In the genomic region with DNA sequence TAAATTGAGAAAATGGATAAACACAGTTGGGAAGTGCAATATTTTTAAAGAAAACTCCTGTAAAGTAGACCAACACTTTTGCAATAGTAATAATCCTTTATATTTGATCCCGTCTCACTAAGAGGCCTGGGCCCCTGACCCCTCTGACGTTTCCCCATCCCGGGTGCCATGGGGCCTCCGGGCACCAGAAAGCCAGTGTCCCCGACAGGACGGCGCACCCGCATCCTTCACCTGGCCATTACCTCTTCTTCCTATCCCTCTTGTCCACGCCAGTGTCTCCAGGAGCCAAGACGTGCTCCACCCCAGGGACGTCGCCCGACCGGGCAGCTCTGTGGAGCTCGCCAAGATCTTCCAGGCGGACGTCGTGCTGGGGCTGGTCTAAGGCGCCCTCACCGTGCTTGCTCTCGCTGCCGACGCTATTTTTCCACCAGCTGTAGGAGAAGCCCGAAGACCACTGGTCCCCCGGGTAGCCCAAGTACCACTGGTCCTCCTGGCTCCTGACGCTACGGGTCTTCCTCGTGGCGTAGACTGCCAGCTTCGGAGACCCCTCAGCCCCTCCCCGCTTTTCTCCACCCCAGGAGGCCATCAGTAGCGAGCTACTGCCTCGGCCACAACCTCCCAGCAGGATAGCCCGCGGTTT, we compare ENCODE assay signal across 9 cellular contexts. TPM values are rescaled to one million over a fixed set of nuclear protein-coding genes. Genes with fewer than 3 reads are reported as not detected.
DNase-seq lines count a peak whose midpoint lies in the region; ATAC-seq and TF ChIP-seq lines count a peak whose summit lies in the region.
"Not testable (repeated sequence)": the region's sequence is repeated elsewhere in the genome, so short reads cannot be mapped to it uniquely, and the experiment has no call there.
"Had no signal": no experiment of that assay in that cellular context is flagged by ENCODE, and none has a peak within 500 bp of the region (broad histone marks: within the 10 kb centered on the region; RNA-seq: fewer than 3 reads in every experiment).

No MANE protein-coding gene starts in this region.

- not testable (repeated sequence) for TF ChIP-seq CTCF in MM.1S (IDR thresholded peaks at IDR 0.05; ENCODE audit: low read length); coronary artery (IDR thresholded peaks at IDR 0.05); ovary (IDR thresholded peaks at IDR 0.05)

- TF ChIP-seq EP300 in ovary (IDR thresholded peaks at IDR 0.05), result not testable (repeated sequence)

- H3K27ac Mint-ChIP-seq in CD8-positive, alpha-beta memory T cell, result peak overlapping the region; percentile 5 to 97 (median 92)

- POLR2A ChIA-PET in CD8-positive, alpha-beta memory T cell (lab: Charles Lee), result not testable (repeated sequence)

- H3K9me3 Mint-ChIP-seq in CD8-positive, alpha-beta memory T cell, result not testable (repeated sequence)

- not testable (repeated sequence) for DNase-seq in CD8-positive, alpha-beta memory T cell; coronary artery (ENCODE audit: low spot score)
- peak; percentile 9 for DNase-seq in MM.1S
- peak; percentile 7 for DNase-seq in activated T-cell treated with anti-CD3 and anti-CD28 coated beads for 4 hours
- peak in 2 of 3 donors; percentile 39 to 54 for DNase-seq in right cardiac atrium
- DNase-seq in ovary, result peak in 2 of 5 donors; percentile 28 to 38
- DNase-seq in superior temporal gyrus (ENCODE audit: extremely low spot score), result peak; percentile 8

- not testable (repeated sequence) for H3K9me2 ChIP-seq in MM.1S (replicated peaks; ENCODE audit: insufficient read depth, low read length)

- peak overlapping the region; percentile 81 to 94 (median 88) for H3K4me3 Mint-ChIP-seq in CD8-positive, alpha-beta memory T cell

- H3K27ac ChIP-seq in CD8-positive, alpha-beta memory T cell (ENCODE audit: low read depth, low read length), result peak overlapping the region; percentile 24
- H3K27ac ChIP-seq in MM.1S (ENCODE audit: low read length) (peak overlapping the region; percentile 35; the same call in 1 of the 2 replicates), coronary artery (peak overlapping the region in 1 of 2 donors; percentile 80), right cardiac atrium (ENCODE audit: low read length) (peak overlapping the region; percentile 14)
- H3K27ac ChIP-seq in ovary, result not testable (repeated sequence)

- not testable (repeated sequence) for H3K9me3 ChIP-seq in CD8-positive, alpha-beta memory T cell (ENCODE audit: low read length); MM.1S (replicated peaks; ENCODE audit: insufficient read depth, low read length); right cardiac atrium (ENCODE audit: control insufficient read depth, low read length); ovary

- H3K4me3 ChIP-seq in CD8-positive, alpha-beta memory T cell (ENCODE audit: low read length), result not testable (repeated sequence)
- H3K4me3 ChIP-seq in MM.1S (ENCODE audit: low read length) (peak overlapping the region; percentile 60), coronary artery (peak overlapping the region; percentile 66), right cardiac atrium (ENCODE audit: low read length) (peak overlapping the region; percentile 17), ovary (peak overlapping the region; percentile 32)

- not testable (repeated sequence) for H3K27me3 ChIP-seq in CD8-positive, alpha-beta memory T cell (ENCODE audit: insufficient read depth, low read length, poor library complexity, severe bottlenecking); MM.1S (replicated peaks; ENCODE audit: insufficient read depth, low read length); right cardiac atrium (ENCODE audit: control insufficient read depth, insufficient read depth); ovary

- not testable (repeated sequence) for H3F3A ChIP-seq in MM.1S (ENCODE audit: insufficient read depth, low read length)

- H2AFZ ChIP-seq in MM.1S (ENCODE audit: low read length), result peak overlapping the region; percentile 63

- H4K20me1 ChIP-seq in MM.1S (ENCODE audit: insufficient read depth, low read length), result not testable (repeated sequence)

- WGBS in right cardiac atrium, result 27% methylated on average over 18 of the region's 35 CpGs
- 33 to 55% (median 52%) methylated on average over 13 to 26 of the region's 35 CpGs for WGBS in ovary, 3 donors

- H3K27me3 Mint-ChIP-seq in CD8-positive, alpha-beta memory T cell, result not testable (repeated sequence)

- peak overlapping the region; percentile 69 for H3K9ac ChIP-seq in MM.1S (ENCODE audit: low read length)

- peak overlapping the region; percentile 50; the same call in 1 of the 2 replicates for H3K4me2 ChIP-seq in MM.1S (ENCODE audit: low read depth, low read length)

- intact Hi-C loops in right cardiac atrium (cut with DNase I); ovary (cut with DNase I): not testable (repeated sequence)

- H3K36me3 ChIP-seq in CD8-positive, alpha-beta memory T cell (ENCODE audit: insufficient read depth, low read length); MM.1S (replicated peaks; ENCODE audit: insufficient read depth, low read length); ovary: not testable (repeated sequence)

- H3K36me3 Mint-ChIP-seq in CD8-positive, alpha-beta memory T cell, result not testable (repeated sequence)

- CTCF ChIA-PET in CD8-positive, alpha-beta memory T cell (lab: Charles Lee), result interaction anchor here (1.0 to 1.5 kb wide), 3 partner anchors 329 to 440 kb away, joined by 4 to 5 read pairs (median 5); no protein-coding TSS in a partner anchor

- not testable (repeated sequence) for H3K79me2 ChIP-seq in MM.1S (ENCODE audit: low read length)

- ATAC-seq in GM21723 (IDR thresholded peaks at IDR 0.05; ENCODE audit: unreplicated experiment) (peak; percentile 34), right cardiac atrium (peak; percentile 80 to 84)

- not testable (repeated sequence) for H3K4me1 ChIP-seq in CD8-positive, alpha-beta memory T cell (ENCODE audit: insufficient read depth, low read length); MM.1S (ENCODE audit: low read length); right cardiac atrium (ENCODE audit: control insufficient read depth, insufficient read depth, low read length); ovary (ENCODE audit: insufficient read depth)

- TF ChIP-seq POLR2A in ovary (IDR thresholded peaks at IDR 0.05), result not testable (repeated sequence)

- peaks cover 15 to 16% (median 16%) of the 10 kb centered on the region in 3 donors for H3K4me1 Mint-ChIP-seq in CD8-positive, alpha-beta memory T cell

RNA-seq across cellular contexts. Expression of a gene that starts 19.2 kb away (rescaled TPM):
- total RNA-seq in CD8-positive, alpha-beta memory T cell, result not detected
- not detected for polyA plus RNA-seq in CD8-positive, alpha-beta memory T cell
- total RNA-seq in right cardiac atrium (not detected), ovary (not detected)
- polyA plus RNA-seq in right cardiac atrium (not detected), ovary (not detected)
- total RNA-seq: mucosa of gallbladder had no signal

RNA-seq across cellular contexts. Expression of a gene that starts 57.1 kb away (rescaled TPM):
- total RNA-seq in CD8-positive, alpha-beta memory T cell, result 1 to 10 TPM; 5.4 to 6.1 TPM
- polyA plus RNA-seq in CD8-positive, alpha-beta memory T cell, result 3.8 TPM
- 1 to 10 TPM; 1.6 to 2.5 (median 2.0) TPM for total RNA-seq in right cardiac atrium
- polyA plus RNA-seq in right cardiac atrium, result 0.59 TPM
- 10 to 100 TPM in 4 of 7 donors, 1 to 10 TPM in 3; 5.7 to 15.0 (median 10.5) TPM for total RNA-seq in ovary
- 1 to 10 TPM; 1.2 to 3.7 TPM for polyA plus RNA-seq in ovary
